In the genomic region with DNA sequence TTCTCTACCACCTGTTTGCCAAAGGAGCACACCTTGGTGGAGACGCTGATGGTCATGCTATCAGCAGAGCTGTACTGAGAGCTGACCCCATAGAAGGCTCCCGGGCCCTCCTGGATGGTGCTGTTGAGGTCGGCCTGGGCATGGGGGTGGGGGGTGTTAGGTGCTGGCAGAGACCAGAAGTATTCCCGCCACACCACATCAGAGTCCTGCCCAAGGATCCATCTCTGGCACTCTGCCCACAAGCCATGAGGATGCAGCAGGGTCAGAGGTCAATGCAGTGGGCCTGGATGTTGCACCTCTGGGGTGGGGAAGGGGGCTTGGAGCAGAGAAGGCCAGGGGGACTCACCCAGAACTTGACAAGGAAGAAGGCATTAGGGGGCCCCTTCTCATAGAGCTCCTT, we compare ENCODE assay signal across 20 cellular contexts. TPM values are rescaled to one million over a fixed set of nuclear protein-coding genes. Genes with fewer than 3 reads are reported as not detected.
DNase-seq lines count a peak whose midpoint lies in the region; ATAC-seq, FAIRE-seq and TF ChIP-seq lines count a peak whose summit lies in the region.
"Had no signal": no experiment of that assay in that cellular context is flagged by ENCODE, and none has a peak within 500 bp of the region (broad histone marks: within the 10 kb centered on the region; RNA-seq: fewer than 3 reads in every experiment).

No MANE protein-coding gene starts in this region.

- no peak overlapping the region for H3K14ac ChIP-seq in H1 (ENCODE audit: insufficient read length)

- H3K79me2 ChIP-seq in SK-N-SH (ENCODE audit: insufficient read depth) (peaks cover 14% of the 10 kb centered on the region), H1 (ENCODE audit: control insufficient read depth in 1 of 2, insufficient read depth in 2 of 2, low read length in 2 of 2) (peaks cover 0 to 6% of the 10 kb centered on the region in 2 experiments; a peak in 1 of 4 replicates)

- H2BK120ac ChIP-seq in H1 (replicated peaks; ENCODE audit: low read depth, low read length), result no peak overlapping the region

- H3K23me2 ChIP-seq in H1 (ENCODE audit: low read depth, low read length), result no peaks in the 10 kb centered on the region

- H4K8ac ChIP-seq in H1 (ENCODE audit: extremely low read depth, insufficient read depth, low read length), result peak overlapping the region; percentile 66; the same call in 1 of the 2 replicates

- H3K4me2 ChIP-seq in SK-N-SH (no peak overlapping the region), H1 (ENCODE audit: insufficient read depth in 1 of 2, low read depth in 2 of 2, low read length in 2 of 2) (no peak overlapping the region)

- H3K4me3 ChIP-seq in SK-N-SH (ENCODE audit: low read depth in 2 of 2, low read length in 1 of 2) (no peak overlapping the region), H7 (ENCODE audit: insufficient read depth, low read depth, low read length) (no peak overlapping the region), H1 (ENCODE audit: extremely low read depth in 1 of 4, insufficient read depth in 2 of 4, low read depth in 3 of 4, low read length in 4 of 4) (no peak overlapping the region)
- H3K4me3 ChIP-seq: SJSA1 had no signal

- no peak overlapping the region for H3K56ac ChIP-seq in H1 (replicated peaks; ENCODE audit: insufficient read length, low read depth, low read length)

- no peaks in the 10 kb centered on the region for H3K9me2 ChIP-seq in SK-N-SH

- H4K91ac ChIP-seq in H1 (replicated peaks; ENCODE audit: insufficient read length, low read length), result no peak overlapping the region

- no peak overlapping the region for H4K5ac ChIP-seq in H1 (ENCODE audit: insufficient read length, low read depth, low read length)

- no peak overlapping the region for H3K4ac ChIP-seq in H1 (replicated peaks; ENCODE audit: insufficient read length, low read depth, low read length)

- H3K27me3 ChIP-seq in SK-N-SH (ENCODE audit: insufficient read depth) (no peaks in the 10 kb centered on the region), H7 (ENCODE audit: control insufficient read depth, insufficient read depth, low read length) (no peaks in the 10 kb centered on the region), H1 (replicated peaks in 1 of 4; ENCODE audit: control insufficient read depth in 3 of 4, extremely low read depth in 1 of 4, insufficient read depth in 3 of 4, low read length in 3 of 4) (no peaks in the 10 kb centered on the region; a peak in 1 of 7 replicates)
- H3K27me3 ChIP-seq: SJSA1 had no signal

- H3K79me1 ChIP-seq in H1 (ENCODE audit: low read depth, low read length), result no peaks in the 10 kb centered on the region

- peaks cover 11 to 14% of the 10 kb centered on the region in 2 experiments; a peak in 3 of 4 replicates for H3K4me1 ChIP-seq in SK-N-SH (ENCODE audit: control insufficient read depth in 1 of 2, insufficient read depth in 2 of 2, low read depth in 1 of 2, low read length in 1 of 2)
- H3K4me1 ChIP-seq in H1 (replicated peaks in 1 of 4; ENCODE audit: control insufficient read depth in 3 of 4, insufficient read depth in 4 of 4, low read length in 3 of 4), result no peaks in the 10 kb centered on the region; a peak in 4 of 7 replicates

- H3K36me3 ChIP-seq in SK-N-SH (replicated peaks in 1 of 2; ENCODE audit: control insufficient read depth in 1 of 2, insufficient read depth in 2 of 2, low read length in 1 of 2) (peaks cover 17% of the 10 kb centered on the region in 2 experiments), H7 (replicated peaks; ENCODE audit: control insufficient read depth, insufficient read depth, low read length) (peaks cover 21% of the 10 kb centered on the region), H1 (ENCODE audit: control insufficient read depth in 2 of 4, insufficient read depth in 4 of 4, low read length in 3 of 4) (peaks cover 12 to 46% (median 17%) of the 10 kb centered on the region in 4 experiments; a peak in 6 of 8 replicates)

- H3K9ac ChIP-seq in SK-N-SH, result no peak overlapping the region
- no peak overlapping the region for H3K9ac ChIP-seq in H1 (replicated peaks in 1 of 4; ENCODE audit: extremely low read depth in 1 of 4, low read depth in 3 of 4, low read length in 3 of 4)

- peaks cover 32% of the 10 kb centered on the region for H3F3A ChIP-seq in SK-N-SH (replicated peaks; ENCODE audit: insufficient read depth)

- no peak overlapping the region for H3K4me3 Mint-ChIP-seq in stimulated activated memory B cell treated with anti-CD40 and anti-IgM and Interleukin-4, amounts not matched to agents 10 μg/mL and 1 μg/mL and 100 μg/mL, for 72 hours

- TF ChIP-seq RAD21 in SK-N-SH (IDR thresholded peaks at IDR 0.05; ENCODE audit: low read length), result no peak
- no peak for TF ChIP-seq RAD21 in H1 (IDR thresholded peaks at IDR 0.05 in 1 of 2, conservative IDR thresholded peaks at IDR 0.05 in 1 of 2; ENCODE audit: low read depth in 2 of 2, low read length in 2 of 2)

- WGBS in SK-N-SH (ENCODE audit: low lambda C conversion rate), result 95% methylated on average over 4 of the region's 4 CpGs
- WGBS in H1 (ENCODE audit: extremely low coverage in 1 of 2, insufficient coverage in 1 of 2, insufficient read length in 1 of 2, insufficient replicate concordance in 2 of 2, low coverage in 1 of 2, low lambda C conversion rate in 2 of 2, missing lambda C conversion rate in 1 of 2), 2 experiments, result 100% methylated on average over 4 of the region's 4 CpGs; no CpG with 5 or more reads in 1 of the 2 experiments

- DNase-seq in SK-N-SH (no peak), H7 (peak; percentile 47), H1 (ENCODE audit: low read depth in 1 of 2, low spot score in 2 of 2) (peak in 1 of 2 experiments; percentile 50), iPS-NIHi11 (ENCODE audit: low spot score) (no peak)
- DNase-seq: C1 segment of cervical spinal cord, DMS79 treated with DMSO at 0.1 percent for 48 hours, Kasumi-1, NCI-H2029, NCI-H2171 treated with DMSO at 0.1 percent for 48 hours, NCI-H510A treated with DMSO at 0.1 percent for 48 hours, RPMI8226 had no signal

- FAIRE-seq in H1 (lab: Jason Lieb, UNC), result no peak
- FAIRE-seq: G401.6, H54 had no signal

- H3K9me3 ChIP-seq in SK-N-SH (no peaks in the 10 kb centered on the region), H1 (ENCODE audit: insufficient read depth in 2 of 2, low read depth in 1 of 2, low read length in 1 of 2) (no peaks in the 10 kb centered on the region)
- H3K9me3 ChIP-seq: SJSA1 had no signal

- peak; percentile 4 for ATAC-seq in SK-N-SH treated with all-trans-retinoic acid at 6 μM for 48 hours
- no peak for ATAC-seq in stimulated activated memory B cell treated with anti-CD40 and anti-IgM and Interleukin-4, amounts not matched to agents 10 μg/mL and 1 μg/mL and 100 μg/mL, for 72 hours
- no peak for ATAC-seq in GM21528 (IDR thresholded peaks at IDR 0.05; ENCODE audit: low FRiP score, unreplicated experiment)
- no peak for ATAC-seq in HG02981 (IDR thresholded peaks at IDR 0.05; ENCODE audit: unreplicated experiment)

- no peak overlapping the region for H2AFZ ChIP-seq in SK-N-SH (ENCODE audit: low read depth)
- no peak overlapping the region for H2AFZ ChIP-seq in H1 (ENCODE audit: low read length)

- CTCF ChIA-PET in SK-N-SH (lab: Yijun Ruan, JAX), result no interaction called here
- CTCF ChIA-PET in H1 (lab: Charles Lee; ENCODE audit: partially characterized antibody), result interaction anchor here (1.2 to 2.5 kb wide), 2 partner anchors 15 to 21 kb away, joined by 4 to 6 read pairs; no protein-coding TSS in a partner anchor

- H3K18ac ChIP-seq in H1 (ENCODE audit: extremely low read depth, low read length), result no peak overlapping the region

- no peak overlapping the region for H2BK12ac ChIP-seq in H1 (ENCODE audit: low read depth, low read length)

- H2BK15ac ChIP-seq in H1 (ENCODE audit: low read length), result no peak overlapping the region

- H3K23ac ChIP-seq in H1 (ENCODE audit: insufficient read length), result no peak overlapping the region

- H2BK20ac ChIP-seq in H1 (ENCODE audit: low read length), result no peak overlapping the region

- H3K27me3 Mint-ChIP-seq in stimulated activated memory B cell treated with anti-CD40 and anti-IgM and Interleukin-4, amounts not matched to agents 10 μg/mL and 1 μg/mL and 100 μg/mL, for 72 hours, result no peaks in the 10 kb centered on the region

- H3K27ac ChIP-seq in SK-N-SH (ENCODE audit: low read depth in 2 of 2, low read length in 1 of 2) (no peak overlapping the region), H1 (ENCODE audit: low read depth, low read length) (no peak overlapping the region)
- H3K27ac ChIP-seq: SJSA1 had no signal

- no peaks in the 10 kb centered on the region for H3K9me3 Mint-ChIP-seq in stimulated activated memory B cell treated with anti-CD40 and anti-IgM and Interleukin-4, amounts not matched to agents 10 μg/mL and 1 μg/mL and 100 μg/mL, for 72 hours

- H2AK5ac ChIP-seq in H1 (ENCODE audit: low read depth, low read length), result no peak overlapping the region

- TF ChIP-seq CTCF in SK-N-SH (IDR thresholded peaks at IDR 0.05), result no peak
- TF ChIP-seq CTCF in H1 (IDR thresholded peaks at IDR 0.05; ENCODE audit: control extremely low read depth in 1 of 3, insufficient read depth in 1 of 3, low read depth in 1 of 3, low read length in 3 of 3), result no peak

- H3K36me3 Mint-ChIP-seq in stimulated activated memory B cell treated with anti-CD40 and anti-IgM and Interleukin-4, amounts not matched to agents 10 μg/mL and 1 μg/mL and 100 μg/mL, for 72 hours, result peaks cover 14% of the 10 kb centered on the region

- no peak for TF ChIP-seq POLR2A in H1 (IDR thresholded peaks at IDR 0.05; ENCODE audit: control extremely low read depth in 1 of 2, low read depth in 2 of 2, low read length in 2 of 2)

- TF ChIP-seq EP300 in SK-N-SH (IDR thresholded peaks at IDR 0.05; ENCODE audit: borderline replicate concordance in 1 of 2, low read depth in 1 of 2, low read length in 1 of 2) (no peak), H1 (IDR thresholded peaks at IDR 0.05; ENCODE audit: borderline replicate concordance in 1 of 2, low read depth in 2 of 2, low read length in 2 of 2) (no peak)

- peaks cover 33% of the 10 kb centered on the region for H3K4me1 Mint-ChIP-seq in stimulated activated memory B cell treated with anti-CD40 and anti-IgM and Interleukin-4, amounts not matched to agents 10 μg/mL and 1 μg/mL and 100 μg/mL, for 72 hours

- peak overlapping the region; percentile 22 for H3K27ac Mint-ChIP-seq in stimulated activated memory B cell treated with anti-CD40 and anti-IgM and Interleukin-4, amounts not matched to agents 10 μg/mL and 1 μg/mL and 100 μg/mL, for 72 hours

- H4K20me1 ChIP-seq in SK-N-SH (ENCODE audit: insufficient read depth) (peaks cover 27% of the 10 kb centered on the region), H1 (replicated peaks in 1 of 2; ENCODE audit: control insufficient read depth in 1 of 2, insufficient read depth in 2 of 2, low read length in 2 of 2) (peaks cover 18 to 25% of the 10 kb centered on the region in 2 experiments)

- POLR2A ChIA-PET in SK-N-SH (lab: Yijun Ruan, JAX) (interaction anchor here (1.7 kb wide), 1 partner anchor 16 kb away, joined by 6 read pairs; no protein-coding TSS in a partner anchor), H1 (lab: Charles Lee; ENCODE audit: partially characterized antibody) (interaction anchor here (0.6 to 37.6 kb wide), 7 partner anchors 2 to 275 kb away, joined by 3 to 1319 read pairs (median 4); a partner anchor contains a TSS)

- no peak overlapping the region; the same call in 1 of the 2 replicates for H2BK5ac ChIP-seq in H1 (ENCODE audit: low read depth, low read length)

RNA-seq across cellular contexts. Expression of a gene that starts 7.4 kb away (rescaled TPM):
- polyA plus RNA-seq in SK-N-SH (2012; rRNA removed) (2,393 and 3,548 TPM in 2 replicates), H1 (2011; rRNA removed) (2,801 and 2,948 TPM in 2 replicates)
- polyA plus RNA-seq in SK-N-SH (2012; cell fraction: cytosol; rRNA removed), result 2,837 and 3,167 TPM in 2 replicates
- 1,325 and 1,532 TPM in 2 replicates for polyA plus RNA-seq in SK-N-SH (2012; cell fraction: nucleus; rRNA removed)
- 2,080 and 2,249 TPM in 2 replicates for total RNA-seq in H7 (2014; rRNA removed; shearing (Covaris generic))
- 1,893 and 1,923 TPM in 2 replicates for total RNA-seq in H1 (2021; fragmentation: NEBNext Ultra II Directional; extraction: Animal tissue kit (Norgen Biotek cat#: 25700))
- polyA plus RNA-seq in H1 (2011; cell fraction: cytosol; rRNA removed), result 3,231 TPM
- polyA plus RNA-seq in H1 (2011; cell fraction: nucleus; rRNA removed), result 2,819 TPM
- 2,565 to 3,012 TPM (median 2,684 TPM) in 4 replicates for polyA plus RNA-seq in H1 (2012, experiment 1 of 2)
- polyA plus RNA-seq in H1 (2012, experiment 2 of 2), result 2,057 TPM
- polyA plus RNA-seq in H1 (2013, experiment 1 of 2), result 2,379 TPM
- polyA plus RNA-seq in H1 (2013, experiment 2 of 2), result 2,280 TPM
- polyA minus RNA-seq in H1 (2011; rRNA and poly(A)+ RNA removed), result 958 and 1,373 TPM in 2 replicates
- 907 TPM for polyA minus RNA-seq in H1 (2011; cell fraction: cytosol; rRNA and poly(A)+ RNA removed)
- polyA minus RNA-seq in H1 (2011; cell fraction: nucleus; rRNA and poly(A)+ RNA removed), result 793 TPM

RNA-seq across cellular contexts. Expression of a gene that starts 21.3 kb away (rescaled TPM):
- polyA plus RNA-seq in SK-N-SH (2012; rRNA removed), result 5.2 and 7.1 TPM in 2 replicates
- polyA plus RNA-seq in SK-N-SH (2012; cell fraction: cytosol; rRNA removed), result 3.6 and 6.1 TPM in 2 replicates
- polyA plus RNA-seq in SK-N-SH (2012; cell fraction: nucleus; rRNA removed), result 16.1 and 20.1 TPM in 2 replicates
- total RNA-seq in H7 (2014; rRNA removed; shearing (Covaris generic)), result 17.6 and 18.0 TPM in 2 replicates
- 27.0 and 28.7 TPM in 2 replicates for total RNA-seq in H1 (2021; fragmentation: NEBNext Ultra II Directional; extraction: Animal tissue kit (Norgen Biotek cat#: 25700))
- polyA plus RNA-seq in H1 (2011; rRNA removed), result 20.1 and 31.0 TPM in 2 replicates
- 21.2 TPM for polyA plus RNA-seq in H1 (2011; cell fraction: cytosol; rRNA removed)
- 34.8 TPM for polyA plus RNA-seq in H1 (2011; cell fraction: nucleus; rRNA removed)
- 23.4 to 29.3 TPM (median 26.1 TPM) in 4 replicates for polyA plus RNA-seq in H1 (2012, experiment 1 of 2)
- 22.5 TPM for polyA plus RNA-seq in H1 (2012, experiment 2 of 2)
- 17.6 TPM for polyA plus RNA-seq in H1 (2013, experiment 1 of 2)
- polyA plus RNA-seq in H1 (2013, experiment 2 of 2), result 16.7 TPM
- 8.8 and 12.4 TPM in 2 replicates for polyA minus RNA-seq in H1 (2011; rRNA and poly(A)+ RNA removed)
- 9.2 TPM for polyA minus RNA-seq in H1 (2011; cell fraction: cytosol; rRNA and poly(A)+ RNA removed)
- polyA minus RNA-seq in H1 (2011; cell fraction: nucleus; rRNA and poly(A)+ RNA removed), result 9.6 TPM
- total RNA-seq: OCI-LY7 had no signal

RNA-seq across cellular contexts. Expression of a gene that starts 23.4 kb away (rescaled TPM):
- polyA plus RNA-seq in SK-N-SH (2012; rRNA removed) (5.8 and 6.5 TPM in 2 replicates), H1 (2011; rRNA removed) (17.0 and 19.2 TPM in 2 replicates)
- 4.0 and 5.4 TPM in 2 replicates for polyA plus RNA-seq in SK-N-SH (2012; cell fraction: cytosol; rRNA removed)
- polyA plus RNA-seq in SK-N-SH (2012; cell fraction: nucleus; rRNA removed), result 6.0 and 6.1 TPM in 2 replicates
- total RNA-seq in H7 (2014; rRNA removed; shearing (Covaris generic)), result 18.7 and 22.8 TPM in 2 replicates
- total RNA-seq in H1 (2021; fragmentation: NEBNext Ultra II Directional; extraction: Animal tissue kit (Norgen Biotek cat#: 25700)), result 16.1 and 16.4 TPM in 2 replicates
- polyA plus RNA-seq in H1 (2011; cell fraction: cytosol; rRNA removed), result 19.6 TPM
- polyA plus RNA-seq in H1 (2011; cell fraction: nucleus; rRNA removed), result 21.5 TPM
- 11.7 to 17.9 TPM (median 16.0 TPM) in 4 replicates for polyA plus RNA-seq in H1 (2012, experiment 1 of 2)
- 22.8 TPM for polyA plus RNA-seq in H1 (2012, experiment 2 of 2)
- polyA plus RNA-seq in H1 (2013, experiment 1 of 2), result 8.4 TPM
- 8.7 TPM for polyA plus RNA-seq in H1 (2013, experiment 2 of 2)
- polyA minus RNA-seq in H1 (2011; rRNA and poly(A)+ RNA removed), result 17.3 and 24.8 TPM in 2 replicates
- 15.8 TPM for polyA minus RNA-seq in H1 (2011; cell fraction: cytosol; rRNA and poly(A)+ RNA removed)
- polyA minus RNA-seq in H1 (2011; cell fraction: nucleus; rRNA and poly(A)+ RNA removed), result 8.3 TPM

RNA-seq across cellular contexts. Expression of a gene that starts 37.1 kb away (rescaled TPM):
- not detected in 2 replicates for polyA plus RNA-seq in SK-N-SH (2012; rRNA removed)
- polyA plus RNA-seq in SK-N-SH (2012; cell fraction: cytosol; rRNA removed), result not detected in 2 replicates
- polyA plus RNA-seq in SK-N-SH (2012; cell fraction: nucleus; rRNA removed), result not detected in 2 replicates
- total RNA-seq in H7 (2014; rRNA removed; shearing (Covaris generic)), result 0.55 and 1.3 TPM in 2 replicates
- total RNA-seq in H1 (2021; fragmentation: NEBNext Ultra II Directional; extraction: Animal tissue kit (Norgen Biotek cat#: 25700)), result 5.0 and 6.8 TPM in 2 replicates
- polyA plus RNA-seq in H1 (2011; rRNA removed), result 3.2 and 4.4 TPM in 2 replicates
- 4.1 TPM for polyA plus RNA-seq in H1 (2011; cell fraction: cytosol; rRNA removed)
- 5.5 TPM for polyA plus RNA-seq in H1 (2011; cell fraction: nucleus; rRNA removed)
- 4.6 to 5.8 TPM (median 5.4 TPM) in 4 replicates for polyA plus RNA-seq in H1 (2012, experiment 1 of 2)
- polyA plus RNA-seq in H1 (2012, experiment 2 of 2), result 8.5 TPM
- 4.2 TPM for polyA plus RNA-seq in H1 (2013, experiment 1 of 2)
- 4.4 TPM for polyA plus RNA-seq in H1 (2013, experiment 2 of 2)
- polyA minus RNA-seq in H1 (2011; rRNA and poly(A)+ RNA removed), result 0.32 and 2.4 TPM in 2 replicates
- 1.9 TPM for polyA minus RNA-seq in H1 (2011; cell fraction: cytosol; rRNA and poly(A)+ RNA removed)
- polyA minus RNA-seq in H1 (2011; cell fraction: nucleus; rRNA and poly(A)+ RNA removed), result 4.6 TPM
- total RNA-seq: A172, OCI-LY7, SJSA1 had no signal
